ENCODE assay signal across 16 cellular contexts in the genomic region with DNA sequence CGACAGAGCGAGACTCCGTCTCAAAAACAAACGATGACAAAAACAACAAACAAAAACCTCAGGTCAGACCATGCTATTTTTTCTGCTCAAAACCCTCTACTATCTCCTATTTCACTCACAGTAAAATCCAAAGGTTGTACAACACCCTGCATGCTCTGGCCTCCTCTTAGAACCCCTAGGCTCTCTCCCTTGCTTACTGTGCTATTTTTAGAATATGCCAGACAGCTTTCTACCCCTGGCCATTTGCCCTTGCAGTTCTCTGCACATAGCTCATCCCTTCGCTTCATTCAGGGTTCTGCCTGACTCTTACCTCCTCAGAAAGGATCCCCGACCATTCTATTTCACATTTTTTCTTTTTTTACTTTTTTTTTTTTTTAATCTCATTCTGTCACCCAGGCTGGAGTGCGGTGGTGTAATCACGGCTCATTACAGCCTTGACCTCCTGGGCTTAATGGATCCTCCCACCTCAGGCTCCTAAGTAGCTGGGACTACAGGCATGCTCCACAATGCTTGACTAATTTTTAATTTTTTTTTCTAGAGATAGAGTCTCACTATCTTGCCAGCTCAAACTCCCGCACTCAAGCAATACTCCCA. TPM values are rescaled to one million over a fixed set of nuclear protein-coding genes. Genes with fewer than 3 reads are reported as not detected.
A peak's percentile ranks its signal among the peaks of the same experiment; 100 is the strongest.
DNase-seq lines count a peak whose midpoint lies in the region; ATAC-seq and TF ChIP-seq lines count a peak whose summit lies in the region.
"Had no signal": no experiment of that assay in that cellular context is flagged by ENCODE, and none has a peak within 500 bp of the region (broad histone marks: within the 10 kb centered on the region; RNA-seq: fewer than 3 reads in every experiment).

No MANE protein-coding gene starts in this region.

- H3K4me3 Mint-ChIP-seq in endothelial cell (ENCODE audit: unreplicated experiment), result no peak overlapping the region
- H3K4me3 Mint-ChIP-seq in nephron progenitor cell, result peak overlapping the region; percentile 47

- H3K27ac Mint-ChIP-seq in endothelial cell (ENCODE audit: unreplicated experiment) (peak overlapping the region; percentile 87), nephron progenitor cell (peak overlapping the region; percentile 98)
- H3K27ac Mint-ChIP-seq: progenitor cell of endocrine pancreas had no signal

- ATAC-seq in HG03565 (IDR thresholded peaks at IDR 0.05; ENCODE audit: unreplicated experiment), result no peak
- ATAC-seq: lower lobe of right lung had no signal

- H3K36me3 Mint-ChIP-seq in endothelial cell (ENCODE audit: low read depth, unreplicated experiment) (peaks cover 15% of the 10 kb centered on the region), nephron progenitor cell (ENCODE audit: low read depth) (peaks cover 19% of the 10 kb centered on the region)

- DNase-seq in Caki2 (ENCODE audit: low read depth), result peak; percentile 76
- DNase-seq in NCI-H2171 (lab: John Stamatoyannopoulos, UW), result peak; percentile 29
- DNase-seq in endothelial cell (ENCODE audit: low spot score), result no peak
- DNase-seq in nephron progenitor cell, result peak; percentile 3
- DNase-seq in NCI-H187 (lab: John Stamatoyannopoulos, UW), result no peak
- no peak for DNase-seq in NCI-H1694 (lab: John Stamatoyannopoulos, UW)
- DNase-seq in NCI-H748 (lab: John Stamatoyannopoulos, UW; ENCODE audit: unreplicated experiment), result no peak
- DNase-seq: activated CD4-positive, alpha-beta T cell treated with anti-CD3 and anti-CD28 coated beads for 1 hour; GF-D8; lower lobe of right lung; NCI-H1105; NK-92 treated with Interleukin-12 subunit alpha and Interleukin-12 subunit beta, amount 100 ng/mL, for 24 hours; stimulated activated CD4-positive, alpha-beta T cell treated with anti-CD3 and anti-CD28 coated beads, Interleukin-4, amount 100 ng/mL, for 4 hours; stimulated activated naive CD4-positive, alpha-beta T cell treated with Interleukin-2 at 50 U/mL for 16 hours had no signal

- H3K9me3 Mint-ChIP-seq in endothelial cell (ENCODE audit: unreplicated experiment), result no peaks in the 10 kb centered on the region
- no peaks in the 10 kb centered on the region for H3K9me3 Mint-ChIP-seq in nephron progenitor cell

- in situ Hi-C loops in Caki2 (cut with HindIII; ENCODE audit: low pct_unique_long_range_greater_than_20kb, low sequenced_read_pairs), result no loop called here

- TF ChIP-seq CTCF in endothelial cell (IDR thresholded peaks at IDR 0.05; ENCODE audit: unreplicated experiment) (no peak), nephron progenitor cell (IDR thresholded peaks at IDR 0.05) (no peak)

- peaks cover 33% of the 10 kb centered on the region for H3K4me1 Mint-ChIP-seq in endothelial cell (ENCODE audit: unreplicated experiment)
- peaks cover 35% of the 10 kb centered on the region for H3K4me1 Mint-ChIP-seq in nephron progenitor cell

- H3K27me3 Mint-ChIP-seq in endothelial cell (ENCODE audit: unreplicated experiment) (peaks cover 3% of the 10 kb centered on the region), nephron progenitor cell (ENCODE audit: low read depth, poor library complexity) (peaks cover 4% of the 10 kb centered on the region)
- H3K27me3 Mint-ChIP-seq: progenitor cell of endocrine pancreas had no signal

RNA-seq across cellular contexts. Expression of a gene that starts 33.6 kb away (rescaled TPM):
- total RNA-seq in Caki2 (2014; rRNA removed; shearing (Covaris generic); ENCODE audit: low replicate concordance), result 85.9 and 100.0 TPM in 2 replicates
- 73.7 TPM for total RNA-seq in endothelial cell (ENCODE audit: unreplicated experiment)

RNA-seq across cellular contexts. Expression of a gene that starts 35.9 kb away (rescaled TPM):
- 2.7 TPM in 1 of 2 replicates, not detected in the other for total RNA-seq in Caki2 (2014; rRNA removed; shearing (Covaris generic); ENCODE audit: low replicate concordance)
- not detected for total RNA-seq in endothelial cell (ENCODE audit: unreplicated experiment)
- total RNA-seq: lower lobe of right lung had no signal

RNA-seq across cellular contexts. Expression of a gene that starts 52.6 kb away (rescaled TPM):
- total RNA-seq in Caki2 (2014; rRNA removed; shearing (Covaris generic); ENCODE audit: low replicate concordance), result 52.7 and 54.1 TPM in 2 replicates
- total RNA-seq in endothelial cell (ENCODE audit: unreplicated experiment), result 77.9 TPM

Comparison
In these comparisons a context has a peak if more than half of its experiments do, and no peak if none do; other contexts are left out.
1. DNase-seq: peak in Caki2 (single experiment), NCI-H2171 (single experiment) and nephron progenitor cell (single experiment); none in endothelial cell (single experiment), NCI-H187 (0 of 2), NCI-H1694 (single experiment) and NCI-H748 (single experiment).